9 cellular contexts compared by ENCODE assay signal in genomic region chr18:63949068-63949737, GRCh38. TPM values are rescaled to one million over a fixed set of nuclear protein-coding genes. Genes with fewer than 3 reads are reported as not detected.
DNase-seq lines count a peak whose midpoint lies in the region; ATAC-seq and TF ChIP-seq lines count a peak whose summit lies in the region.
"Had no signal": no experiment of that assay in that cellular context is flagged by ENCODE, and none has a peak within 500 bp of the region (broad histone marks: within the 10 kb centered on the region; RNA-seq: fewer than 3 reads in every experiment).

A gene with protein sequence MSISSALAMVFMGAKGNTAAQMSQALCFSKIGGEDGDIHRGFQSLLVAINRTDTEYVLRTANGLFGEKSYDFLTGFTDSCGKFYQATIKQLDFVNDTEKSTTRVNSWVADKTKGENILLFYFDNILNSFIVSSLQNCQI (plus strand): TSS chr18:63949301. CDS start chr18:63953456, 4,155 bp downstream.

- H3K27me3 Mint-ChIP-seq in Calu3 (ENCODE audit: unreplicated experiment) = no peaks in the 10 kb centered on the region

- peak within 1 kb of the TSS; percentile 95 for H3K27ac Mint-ChIP-seq in Calu3 (ENCODE audit: unreplicated experiment)

- H3K4me1 Mint-ChIP-seq in Calu3 (ENCODE audit: low read depth, unreplicated experiment) = peaks cover 24% of the 10 kb centered on the region

- WGBS in smooth muscle cell (ENCODE audit: low lambda C conversion rate) = 6% methylated on average over 27 of the region's 35 CpGs

- H3K9me2 ChIP-seq in OCI-LY7 (ENCODE audit: insufficient read depth, low read length) = no peaks in the 10 kb centered on the region

- TF ChIP-seq CTCF in Calu3 (IDR thresholded peaks at IDR 0.05; ENCODE audit: unreplicated experiment) = peak; percentile 55
- peak; percentile 28 for TF ChIP-seq CTCF in smooth muscle cell (IDR thresholded peaks at IDR 0.05; ENCODE audit: borderline replicate concordance, insufficient read depth, poor library complexity, severe bottlenecking)
- no peak for TF ChIP-seq CTCF in OCI-LY7 (conservative IDR thresholded peaks at IDR 0.05; ENCODE audit: low read length)

- H3K4me3 ChIP-seq in iPS-18a (ENCODE audit: low read length) (peak within 1 kb of the TSS; percentile 48), smooth muscle cell (peak within 1 kb of the TSS; percentile 48), OCI-LY7 (ENCODE audit: low read depth, low read length, poor library complexity, severe bottlenecking) (no peak within 1 kb of the TSS)

- H3K36me3 Mint-ChIP-seq in Calu3 (ENCODE audit: insufficient read depth, unreplicated experiment) = peaks cover 12% of the 10 kb centered on the region

- H3K4me2 ChIP-seq in smooth muscle cell = peak within 1 kb of the TSS; percentile 82
- H3K4me2 ChIP-seq in OCI-LY7 (ENCODE audit: low read length) = no peak within 1 kb of the TSS

- H4K20me1 ChIP-seq in smooth muscle cell (ENCODE audit: low read depth) (no peaks in the 10 kb centered on the region), OCI-LY7 (ENCODE audit: insufficient read depth, low read length) (no peaks in the 10 kb centered on the region)

- DNase-seq in Calu3 (peak; percentile 91), RKO (ENCODE audit: low spot score) (peak; percentile 89), smooth muscle cell (lab: John Stamatoyannopoulos, UW; ENCODE audit: unreplicated experiment) (peak; percentile 4), OCI-LY7 (ENCODE audit: low spot score) (no peak)

- H3K79me2 ChIP-seq in smooth muscle cell (ENCODE audit: low read depth) (no peaks in the 10 kb centered on the region), OCI-LY7 (ENCODE audit: insufficient read depth, low read depth, low read length) (no peaks in the 10 kb centered on the region)

- H3K4me1 ChIP-seq in iPS-18a (ENCODE audit: control insufficient read depth, low read depth, low read length) (no peaks in the 10 kb centered on the region), smooth muscle cell (ENCODE audit: low read depth) (no peaks in the 10 kb centered on the region), OCI-LY7 (ENCODE audit: insufficient read depth, low read length, poor library complexity, severe bottlenecking) (no peaks in the 10 kb centered on the region)

- intact Hi-C loops in Calu3 (cut with micrococcal nuclease; ENCODE audit: unreplicated experiment) = loop anchor here (2.0 kb wide), 1 partner anchor 66 kb away; no protein-coding TSS in a partner anchor
- intact Hi-C loops in OCI-LY7 (cut with micrococcal nuclease; ENCODE audit: unreplicated experiment) = no loop called here

- peaks cover 2% of the 10 kb centered on the region for H3K9me3 Mint-ChIP-seq in Calu3 (ENCODE audit: low read depth, unreplicated experiment)

- peak; percentile 90 for ATAC-seq in GM19438 (IDR thresholded peaks at IDR 0.05; ENCODE audit: low read depth, unreplicated experiment)
- peak; percentile 83 for ATAC-seq in HG03457 (IDR thresholded peaks at IDR 0.05; ENCODE audit: unreplicated experiment)

- H2AFZ ChIP-seq in smooth muscle cell (ENCODE audit: low read depth) (peak within 1 kb of the TSS; percentile 76), OCI-LY7 (ENCODE audit: low read length) (no peak within 1 kb of the TSS)

- POLR2A ChIA-PET in OCI-LY7 (lab: Charles Lee) = no interaction called here

- BruUV-seq in Calu3 (replicated peaks; lab: Mats Ljungman, UMichigan) (TSS peak; percentile 82), OCI-LY7 (replicated peaks; lab: Mats Ljungman, UMichigan) (no TSS peak)

- CTCF ChIA-PET in Calu3 (lab: Charles Lee) (interaction anchor here (1.0 kb wide), 1 partner anchor 21 kb away, joined by 3 read pairs; no protein-coding TSS in a partner anchor), OCI-LY7 (lab: Charles Lee; ENCODE audit: unreplicated experiment) (no interaction called here)

- no peaks in the 10 kb centered on the region for H3K36me3 ChIP-seq in iPS-18a (ENCODE audit: control insufficient read depth, low read depth, low read length)
- H3K36me3 ChIP-seq in smooth muscle cell (ENCODE audit: low read depth) = no peaks in the 10 kb centered on the region
- H3K36me3 ChIP-seq in OCI-LY7 (ENCODE audit: insufficient read depth, low read length) = no peaks in the 10 kb centered on the region

- no peaks in the 10 kb centered on the region for H3F3A ChIP-seq in smooth muscle cell (ENCODE audit: low read depth)

- H3K27ac ChIP-seq in angular gyrus (ENCODE audit: low read depth, low read length) (peak within 1 kb of the TSS; percentile 8), iPS-18a (ENCODE audit: low read length) (no peak within 1 kb of the TSS), smooth muscle cell (ENCODE audit: low read depth) (no peak within 1 kb of the TSS), OCI-LY7 (ENCODE audit: low read depth, low read length, poor library complexity, severe bottlenecking) (no peak within 1 kb of the TSS)
- H3K27ac ChIP-seq: VCaP had no signal

- H3K9me3 ChIP-seq in iPS-18a (ENCODE audit: control insufficient read depth, low read depth, low read length) (no peaks in the 10 kb centered on the region), smooth muscle cell (replicated peaks; ENCODE audit: low read depth) (no peaks in the 10 kb centered on the region), OCI-LY7 (ENCODE audit: low read length) (no peaks in the 10 kb centered on the region)

- H3K9ac ChIP-seq in iPS-18a (ENCODE audit: low read length) = no peak within 1 kb of the TSS
- H3K9ac ChIP-seq in smooth muscle cell (ENCODE audit: low read depth) = no peak within 1 kb of the TSS

- H3K4me3 Mint-ChIP-seq in Calu3 (ENCODE audit: low read depth, unreplicated experiment) = peak within 1 kb of the TSS; percentile 100

- H3K27me3 ChIP-seq in iPS-18a (ENCODE audit: control insufficient read depth, insufficient read depth, low read length) (peaks cover 9% of the 10 kb centered on the region), smooth muscle cell (ENCODE audit: low read depth) (no peaks in the 10 kb centered on the region)

RNA-seq across cellular contexts. Expression of the gene that starts here (rescaled TPM):
- 7.8 and 11.9 TPM in 2 replicates for total RNA-seq in Calu3 (2022)
- total RNA-seq in smooth muscle cell = not detected in 2 replicates
- polyA plus RNA-seq in smooth muscle cell = 0.26 and 0.64 TPM in 2 replicates
- not detected in 2 replicates for total RNA-seq in OCI-LY7 (2014; rRNA removed; shearing (Covaris generic))
- total RNA-seq in OCI-LY7 (2022) = not detected in 2 replicates

Comparison
In these comparisons a context has a peak if more than half of its experiments do, and no peak if none do; other contexts are left out.
1. Peak in DNase-seq, H3K4me3 ChIP-seq and H3K4me2 ChIP-seq in smooth muscle cell; RNA of the gene not detected or under 1 TPM.